Comparison of ENCODE assay signal across 8 cellular contexts in the genomic region with DNA sequence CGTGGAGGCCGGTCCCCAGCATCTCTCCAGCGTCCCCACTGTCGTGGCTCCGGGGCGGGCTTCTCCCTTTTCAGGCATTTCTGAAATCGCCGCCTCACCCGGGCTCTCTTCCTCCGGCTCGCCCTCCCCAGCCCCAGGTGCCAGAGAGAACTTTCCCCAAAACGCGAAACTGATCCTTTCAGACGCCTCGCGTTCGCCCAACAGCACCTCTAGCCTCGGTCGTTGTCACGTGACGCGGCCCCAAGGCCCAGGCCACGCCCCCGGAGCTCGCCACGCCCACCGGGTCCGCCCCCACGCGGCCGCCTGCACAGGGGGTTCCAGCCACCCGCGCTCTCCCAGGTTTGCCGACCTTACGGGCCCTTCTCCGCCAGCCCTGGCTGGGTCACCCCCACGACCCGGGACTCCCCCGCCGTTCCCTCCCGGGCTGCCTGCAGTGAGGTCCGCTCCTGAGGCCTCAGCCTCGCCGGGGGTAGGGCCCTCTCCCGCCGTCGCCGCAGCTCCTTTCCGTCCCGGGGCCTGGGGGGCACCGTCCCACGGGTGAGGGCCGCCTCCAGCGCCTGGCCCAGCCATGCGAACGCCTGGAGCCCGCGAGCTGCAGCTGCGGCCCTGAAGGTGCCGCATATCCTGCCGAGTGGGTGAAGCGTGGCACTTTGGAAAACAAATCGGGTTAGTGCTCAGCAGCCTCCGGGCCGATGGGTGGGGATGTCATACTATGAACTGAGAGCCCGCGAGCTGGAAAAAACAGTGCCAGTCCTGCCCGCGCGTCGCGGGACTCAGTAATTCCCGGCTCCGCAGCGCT. TPM values are rescaled to one million over a fixed set of nuclear protein-coding genes. Genes with fewer than 3 reads are reported as not detected.
DNase-seq lines count a peak whose midpoint lies in the region; ATAC-seq and TF ChIP-seq lines count a peak whose summit lies in the region.

No MANE protein-coding gene starts in this region.

- no peaks in the 10 kb centered on the region for H3K27me3 Mint-ChIP-seq in activated CD4-positive, alpha-beta T cell treated with anti-CD3 and anti-CD28 coated beads for 36 hours

- DNase-seq in AG09309 (ENCODE audit: low read depth) (no peak), NCI-H345 (lab: John Stamatoyannopoulos, UW) (peak; percentile 79), colonic mucosa (peak; percentile 97), left lung (peak; percentile 92 to 98)
- peak; percentile 94 for DNase-seq in activated CD4-positive, alpha-beta T cell treated with anti-CD3 and anti-CD28 coated beads for 36 hours
- DNase-seq in stimulated activated CD4-positive, alpha-beta T cell treated with anti-CD3 and anti-CD28 coated beads, Interleukin-4, amount 100 ng/mL, for 1 hour = peak; percentile 95

- H3K9ac ChIP-seq in colonic mucosa (ENCODE audit: low read depth in 2 of 2, low read length in 2 of 2) = peak overlapping the region; percentile 60 to 77

- H3K9me3 ChIP-seq in colonic mucosa = no peaks in the 10 kb centered on the region
- H3K9me3 ChIP-seq in left lung = no peaks in the 10 kb centered on the region

- ATAC-seq in GM18867 (IDR thresholded peaks at IDR 0.05; ENCODE audit: unreplicated experiment) = peak; percentile 88
- peak; percentile 86 for ATAC-seq in HG03066 (IDR thresholded peaks at IDR 0.05; ENCODE audit: low read depth, unreplicated experiment)
- ATAC-seq in activated CD4-positive, alpha-beta T cell treated with anti-CD3 and anti-CD28 coated beads for 36 hours = peak; percentile 92
- ATAC-seq in left lung = peak; percentile 99

- H3K27ac Mint-ChIP-seq in activated CD4-positive, alpha-beta T cell treated with anti-CD3 and anti-CD28 coated beads for 36 hours = peak overlapping the region; percentile 65

- H3K4me1 Mint-ChIP-seq in activated CD4-positive, alpha-beta T cell treated with anti-CD3 and anti-CD28 coated beads for 36 hours = peaks cover 9% of the 10 kb centered on the region

- POLR2A ChIA-PET in activated CD4-positive, alpha-beta T cell treated with anti-CD3 and anti-CD28 coated beads for 36 hours (lab: Charles Lee) = interaction anchor here (0.5 to 2.4 kb wide), 13 partner anchors 10 to 1001 kb away, joined by 3 to 12 read pairs (median 4); partner anchors contain the start of genes H3-3A and SDE2

- CTCF ChIA-PET in activated CD4-positive, alpha-beta T cell treated with anti-CD3 and anti-CD28 coated beads for 36 hours (lab: Charles Lee) = interaction anchor here (0.8 to 1.8 kb wide), 13 partner anchors 10 to 111 kb away, joined by 3 to 9 read pairs (median 5); no protein-coding TSS in a partner anchor

- no peaks in the 10 kb centered on the region for H3K36me3 Mint-ChIP-seq in activated CD4-positive, alpha-beta T cell treated with anti-CD3 and anti-CD28 coated beads for 36 hours (ENCODE audit: low read depth)

- TF ChIP-seq CTCF in AG09309 (IDR thresholded peaks at IDR 0.05; ENCODE audit: control insufficient read depth, insufficient read depth, low read depth, low read length, missing control alignments) (no peak), colonic mucosa (IDR thresholded peaks at IDR 0.05) (no peak), left lung (IDR thresholded peaks at IDR 0.05) (no peak)

- H3K4me3 Mint-ChIP-seq in activated CD4-positive, alpha-beta T cell treated with anti-CD3 and anti-CD28 coated beads for 36 hours = peak overlapping the region; percentile 75

- H3K27ac ChIP-seq in colonic mucosa = peak overlapping the region; percentile 61
- H3K27ac ChIP-seq in left lung = peak overlapping the region; percentile 62 to 72

- H3K36me3 ChIP-seq in colonic mucosa (no peaks in the 10 kb centered on the region), left lung (no peaks in the 10 kb centered on the region)

- intact Hi-C loops in activated CD4-positive, alpha-beta T cell treated with anti-CD3 and anti-CD28 coated beads for 36 hours (cut with DNase I, micrococcal nuclease) = loop anchor here (1.0 to 5.0 kb wide), 9 partner anchors 13 to 324 kb away; partner anchors contain the start of genes LIN9 (in 1 of the 2), PARP1 (in 1 of the 2) and SDE2 (in 1 of the 2)
- intact Hi-C loops in colonic mucosa (cut with DNase I) (loop anchor here (5.0 kb wide), 1 partner anchor 39 kb away; no protein-coding TSS in a partner anchor), left lung (cut with DNase I) (no loop called here)

- H3K4me1 ChIP-seq in colonic mucosa = no peaks in the 10 kb centered on the region
- H3K4me1 ChIP-seq in left lung = peaks cover 4 to 15% of the 10 kb centered on the region in 2 donors

- peak overlapping the region; percentile 71 for H3K4me3 ChIP-seq in AG09309 (ENCODE audit: control insufficient read depth, low read depth, low read length)
- peak overlapping the region; percentile 89 for H3K4me3 ChIP-seq in colonic mucosa
- peak overlapping the region; percentile 71 to 79 for H3K4me3 ChIP-seq in left lung

- no peaks in the 10 kb centered on the region for H3K27me3 ChIP-seq in colonic mucosa
- H3K27me3 ChIP-seq in left lung = peaks cover 0 to 6% of the 10 kb centered on the region in 2 donors

- no peaks in the 10 kb centered on the region for H3K9me3 Mint-ChIP-seq in activated CD4-positive, alpha-beta T cell treated with anti-CD3 and anti-CD28 coated beads for 36 hours (ENCODE audit: low read depth)

RNA-seq across cellular contexts. Expression of gene H3-3A, which starts 21.0 kb away (rescaled TPM):
- 100 to 1,000 TPM; 176 to 275 TPM for total RNA-seq in activated CD4-positive, alpha-beta T cell treated with anti-CD3 and anti-CD28 coated beads for 36 hours
- total RNA-seq in colonic mucosa = 100 to 1,000 TPM; 680 to 810 TPM
- total RNA-seq in left lung = 100 to 1,000 TPM; 444 to 608 TPM

Comparison
In these comparisons a context has a peak if more than half of its experiments do, and no peak if none do; other contexts are left out.
1. intact Hi-C loops: an anchor here in activated CD4-positive, alpha-beta T cell treated with anti-CD3 and anti-CD28 coated beads for 36 hours (1.0 to 5.0 kb wide) and colonic mucosa (5.0 kb wide); none called in left lung.